In genomic region chr3:100073555-100074307, GRCh38 we compare ENCODE assay signal across 1 cellular context.
TF ChIP-seq lines count a peak whose summit lies in the region.

No MANE protein-coding gene starts in this region.

TF ChIP-seq in GM12878, 131 proteins besides CTCF, POLR2A, EP300 and RAD21 (continued from another document and continues in another):
- TF ChIP-seq ZBTB40 (IDR thresholded peaks at IDR 0.05; ENCODE audit: borderline replicate concordance) (no peak), SP1 (IDR thresholded peaks at IDR 0.05; ENCODE audit: low read depth, low read length) (no peak), SIX5 (IDR thresholded peaks at IDR 0.05; ENCODE audit: low read depth, low read length, severe bottlenecking) (no peak), TBL1XR1 (IDR thresholded peaks at IDR 0.05; ENCODE audit: low read depth, low read length) (0 out of 2 replicates have a peak, but pooled peaks have one; percentile 27), ZNF687 (IDR thresholded peaks at IDR 0.05) (no peak), STAT1 (conservative IDR thresholded peaks at IDR 0.05) (no peak), SMAD1 (IDR thresholded peaks at IDR 0.05; ENCODE audit: low read depth, partially characterized antibody) (no peak), CBX3 (IDR thresholded peaks at IDR 0.05; ENCODE audit: borderline replicate concordance, low read depth) (no peak), NR2C1 (IDR thresholded peaks at IDR 0.05) (no peak), POLR2AphosphoS5 (IDR thresholded peaks at IDR 0.05; ENCODE audit: low read length) (no peak), TAF1 (IDR thresholded peaks at IDR 0.05; ENCODE audit: borderline replicate concordance, low read depth, low read length) (0 out of 2 replicates have a peak, but pooled peaks have one; percentile 4), BCL3 (IDR thresholded peaks at IDR 0.05; ENCODE audit: borderline replicate concordance, insufficient read depth, low read depth, low read length, poor library complexity, severe bottlenecking) (no peak), RUNX3 (IDR thresholded peaks at IDR 0.05; ENCODE audit: low read length) (peak; percentile 94), E2F8 (IDR thresholded peaks at IDR 0.05; ENCODE audit: low read depth, partially characterized antibody) (no peak), NFYA (IDR thresholded peaks at IDR 0.05; ENCODE audit: borderline replicate concordance, low read depth, low read length) (no peak), ZNF622 (IDR thresholded peaks at IDR 0.05) (no peak), CHD4 (IDR thresholded peaks at IDR 0.05) (no peak), ZNF592 (IDR thresholded peaks at IDR 0.05) (no peak), TCF12 (IDR thresholded peaks at IDR 0.05; ENCODE audit: low read depth, low read length) (no peak), IRF5 (IDR thresholded peaks at IDR 0.05; ENCODE audit: borderline replicate concordance) (no peak), SMAD5 (IDR thresholded peaks at IDR 0.05; ENCODE audit: low read depth) (no peak), REST (IDR thresholded peaks at IDR 0.05; ENCODE audit: low read depth, low read length) (no peak), GABPA (IDR thresholded peaks at IDR 0.05; ENCODE audit: low read depth) (0 out of 2 replicates have a peak, but pooled peaks have one; percentile 24), BHLHE40 (IDR thresholded peaks at IDR 0.05; ENCODE audit: borderline replicate concordance in 1 of 2, low read depth in 2 of 2, low read length in 1 of 2) (no peak), ZNF207 (IDR thresholded peaks at IDR 0.05; ENCODE audit: borderline replicate concordance) (no peak), E4F1 (IDR thresholded peaks at IDR 0.05; ENCODE audit: borderline replicate concordance, partially characterized antibody) (no peak), CREB1 (IDR thresholded peaks at IDR 0.05; ENCODE audit: low read depth) (no peak), ATF3 (IDR thresholded peaks at IDR 0.05; ENCODE audit: borderline replicate concordance, extremely low read depth, low read depth, low read length) (no peak), TCF7 (IDR thresholded peaks at IDR 0.05; ENCODE audit: borderline replicate concordance) (no peak)
